28 cellular contexts compared by ENCODE assay signal in the genomic region with DNA sequence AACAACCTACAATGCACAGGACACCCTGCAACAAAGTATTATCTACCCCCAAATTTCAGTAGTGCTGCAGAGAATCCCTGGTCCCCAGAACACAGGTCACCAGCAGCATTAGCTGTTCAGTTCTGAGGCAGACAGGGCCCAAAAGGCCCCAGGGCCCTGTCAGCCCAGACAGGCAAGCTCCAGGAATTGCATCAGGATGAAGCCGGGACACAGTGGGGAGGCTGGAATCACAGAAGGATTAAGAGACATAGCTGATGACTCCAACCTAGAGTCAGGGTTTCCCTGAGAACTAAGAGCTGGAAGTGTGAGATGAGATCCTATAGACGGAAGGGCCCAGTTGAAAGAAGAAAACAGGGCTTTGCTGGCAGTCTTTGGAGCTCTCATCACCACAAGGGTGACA.
"Had no signal": no experiment of that assay in that cellular context is flagged by ENCODE, and none has a peak within 500 bp of the region (broad histone marks: within the 10 kb centered on the region; RNA-seq: fewer than 3 reads in every experiment).

No MANE protein-coding gene starts in this region.

- H3K36me3 Mint-ChIP-seq: activated naive CD8-positive, alpha-beta T cell; brain had no signal

- H3K4me3 Mint-ChIP-seq: activated CD4-positive, alpha-beta memory T cell treated with anti-CD3 and anti-CD28 coated beads, Interleukin-2, amount 10 ng/mL, durations not matched to agents 7 days and 5 days; activated CD4-positive, alpha-beta T cell treated with anti-CD3 and anti-CD28 coated beads for 36 hours; activated naive CD4-positive, alpha-beta T cell treated with anti-CD3 and anti-CD28 coated beads for 36 hours; activated naive CD8-positive, alpha-beta T cell; activated T-helper 17 cell treated with anti-CD3 and anti-CD28 coated beads, Interleukin-2, amount 50 U/mL, for 72 hours; brain; central memory CD8-positive, alpha-beta T cell; T-helper 1 cell treated with Interleukin-12 subunit alpha and Interleukin-12 subunit beta and Interleukin-4 antibody, amounts not matched to agents 30 μg/mL and 1 μg/mL, for 36 hours had no signal

- H3K9me3 ChIP-seq: Peyer's patch, SJCRH30 had no signal

- H3K27ac ChIP-seq: Peyer's patch, RWPE1, SJCRH30 had no signal

- ATAC-seq: activated CD4-positive, alpha-beta T cell treated with anti-CD3 and anti-CD28 coated beads for 36 hours; activated T-helper 17 cell treated with anti-CD3 and anti-CD28 coated beads, Interleukin-2, amount 50 U/mL, for 72 hours had no signal

- H3K4me1 ChIP-seq: Peyer's patch, SJCRH30 had no signal

- DNase-seq: activated CD4-positive, alpha-beta memory T cell treated with anti-CD3 and anti-CD28 coated beads, Interleukin-2, amount 10 ng/mL, durations not matched to agents 7 days and 5 days; activated CD4-positive, alpha-beta T cell treated with anti-CD3 and anti-CD28 coated beads for 36 hours; activated CD4-positive, alpha-beta T cell treated with anti-CD3 and anti-CD28 coated beads, Interleukin-2, amount 50 U/mL, for 1 hour; activated CD4-positive, CD25-positive, alpha-beta regulatory T cell; activated gamma-delta T cell; activated naive CD4-positive, alpha-beta T cell treated with anti-CD3 and anti-CD28 coated beads for 36 hours; activated T-cell treated with anti-CD3 and anti-CD28 coated beads for 4 hours; activated T-cell treated with anti-CD3 and anti-CD28 coated beads, Interleukin-2, amount 50 U/mL, for 48 hours; amygdala; Kasumi-1; KBM-7; NCI-H1048; NCI-H1417; NCI-H1930; NCI-H2171; NCI-H226; NCI-H526; NCI-H774; NK-92 treated with Interleukin-12 subunit alpha and Interleukin-12 subunit beta, amount 100 ng/mL, for 24 hours; Peyer's patch; Right ventricle myocardium superior had no signal

- H3K27me3 ChIP-seq: Peyer's patch had no signal

- H3K9me3 Mint-ChIP-seq: activated CD4-positive, alpha-beta memory T cell treated with anti-CD3 and anti-CD28 coated beads, Interleukin-2, amount 10 ng/mL, durations not matched to agents 7 days and 5 days; activated naive CD4-positive, alpha-beta T cell treated with anti-CD3 and anti-CD28 coated beads for 36 hours; activated T-helper 17 cell treated with anti-CD3 and anti-CD28 coated beads, Interleukin-2, amount 50 U/mL, for 72 hours; brain; central memory CD8-positive, alpha-beta T cell; T-helper 1 cell treated with Interleukin-12 subunit alpha and Interleukin-12 subunit beta and Interleukin-4 antibody, amounts not matched to agents 30 μg/mL and 1 μg/mL, for 36 hours had no signal

- H3K4me1 Mint-ChIP-seq: activated CD4-positive, alpha-beta memory T cell treated with anti-CD3 and anti-CD28 coated beads, Interleukin-2, amount 10 ng/mL, durations not matched to agents 7 days and 5 days; activated CD4-positive, alpha-beta T cell treated with anti-CD3 and anti-CD28 coated beads for 36 hours; activated T-helper 17 cell treated with anti-CD3 and anti-CD28 coated beads, Interleukin-2, amount 50 U/mL, for 72 hours; central memory CD8-positive, alpha-beta T cell had no signal

- H3K4me3 ChIP-seq: Peyer's patch, SJCRH30 had no signal

- H3K27me3 Mint-ChIP-seq: activated CD4-positive, alpha-beta memory T cell treated with anti-CD3 and anti-CD28 coated beads, Interleukin-2, amount 10 ng/mL, durations not matched to agents 7 days and 5 days; activated CD4-positive, alpha-beta T cell treated with anti-CD3 and anti-CD28 coated beads for 36 hours; activated naive CD8-positive, alpha-beta T cell had no signal

- H3K36me3 ChIP-seq: Peyer's patch, SJCRH30 had no signal

- H3K27ac Mint-ChIP-seq: activated CD4-positive, alpha-beta memory T cell treated with anti-CD3 and anti-CD28 coated beads, Interleukin-2, amount 10 ng/mL, durations not matched to agents 7 days and 5 days; activated CD4-positive, alpha-beta T cell treated with anti-CD3 and anti-CD28 coated beads for 36 hours; activated naive CD4-positive, alpha-beta T cell treated with anti-CD3 and anti-CD28 coated beads for 36 hours; activated naive CD8-positive, alpha-beta T cell; activated T-helper 17 cell treated with anti-CD3 and anti-CD28 coated beads, Interleukin-2, amount 50 U/mL, for 72 hours; T-helper 1 cell treated with Interleukin-12 subunit alpha and Interleukin-12 subunit beta and Interleukin-4 antibody, amounts not matched to agents 30 μg/mL and 1 μg/mL, for 36 hours had no signal
